In genomic region chr14:60490270-60490669, GRCh38 we compare ENCODE assay signal across 39 cellular contexts. TPM values are rescaled to one million over a fixed set of nuclear protein-coding genes. Genes with fewer than 3 reads are reported as not detected.
"Had no signal": no experiment of that assay in that cellular context is flagged by ENCODE, and none has a peak within 500 bp of the region (broad histone marks: within the 10 kb centered on the region; RNA-seq: fewer than 3 reads in every experiment).

No MANE protein-coding gene starts in this region.

- H3K9me3 ChIP-seq: MG63 had no signal

- DNase-seq: Karpas-422, Kasumi-1, MG63, MM.1S, MV-4-11, NCI-H1048, NCI-H1092, NCI-H1092 treated with DMSO at 0.1 percent for 48 hours, NCI-H1105, NCI-H1105 treated with DMSO at 0.1 percent for 48 hours, NCI-H1417, NCI-H1417 treated with DMSO at 0.1 percent for 48 hours, NCI-H1436, NCI-H1436 treated with DMSO at 0.1 percent for 48 hours, NCI-H146, NCI-H1694, NCI-H1694 treated with DMSO at 0.1 percent for 48 hours, NCI-H187, NCI-H187 treated with DMSO at 0.1 percent for 48 hours, NCI-H1930, NCI-H2029, NCI-H2029 treated with DMSO at 0.1 percent for 48 hours, NCI-H2081, NCI-H2081 treated with DMSO at 0.1 percent for 48 hours, NCI-H2107, NCI-H2171, NCI-H2171 treated with DMSO at 0.1 percent for 48 hours, NCI-H2227 treated with DMSO at 0.1 percent for 48 hours, NCI-H226, NCI-H345, NCI-H446, NCI-H446 treated with DMSO at 0.1 percent for 48 hours, NCI-H510A, NCI-H510A treated with DMSO at 0.1 percent for 48 hours, NCI-H524 had no signal

- H3K4me3 ChIP-seq: MG63 had no signal

- H3K36me3 ChIP-seq: MG63 had no signal

RNA-seq across cellular contexts. Expression of gene C14orf39, which starts 4.4 kb away (rescaled TPM):
- total RNA-seq: M059J, MCF 10A had no signal

RNA-seq across cellular contexts. Expression of gene SIX6, which starts 18.7 kb away (rescaled TPM):
- total RNA-seq: LHCN-M2, M059J, MCF 10A, NCI-H460 had no signal
